11 cellular contexts compared by ENCODE assay signal in the genomic region with DNA sequence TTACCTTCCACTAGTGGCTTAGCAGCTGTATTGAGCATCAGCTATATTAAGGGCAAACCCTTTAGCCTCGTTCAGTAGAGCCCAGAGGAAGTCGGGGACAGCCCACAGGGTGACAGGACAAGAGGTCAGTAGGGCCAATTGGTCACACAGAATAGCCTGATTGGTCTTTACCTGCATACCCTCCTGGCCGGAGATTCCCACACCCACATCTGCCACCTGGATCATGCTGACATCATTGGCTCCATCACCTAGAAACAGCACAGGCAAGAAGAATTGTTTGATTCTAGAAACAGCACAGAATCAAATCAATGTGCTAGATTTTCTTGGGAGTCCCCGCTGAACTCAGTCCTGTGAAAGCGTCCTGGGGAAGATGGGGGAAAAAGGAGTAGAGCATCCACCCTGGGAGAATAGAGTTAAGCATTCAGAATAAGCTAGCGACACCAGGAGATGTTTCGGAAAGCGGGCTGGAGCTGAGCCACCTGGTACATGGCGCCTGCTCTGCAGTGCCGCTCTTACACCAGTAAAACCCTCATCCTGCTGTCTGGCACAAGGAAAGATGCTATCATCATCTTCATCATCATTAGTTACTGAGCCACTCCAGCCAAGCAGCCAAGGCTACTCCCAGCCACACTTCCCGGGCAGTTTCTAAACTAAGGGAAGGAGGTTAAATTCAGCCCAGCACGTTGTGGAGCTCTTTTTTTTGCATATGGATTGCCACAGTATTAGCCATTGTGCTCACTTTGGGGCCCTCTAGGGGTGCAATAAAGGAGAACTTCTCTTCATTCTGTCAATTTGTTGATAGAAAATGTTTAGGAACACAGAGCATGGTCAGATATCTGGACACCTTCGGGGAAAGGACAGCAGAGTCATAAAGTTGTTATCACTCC.
DNase-seq lines count a peak whose midpoint lies in the region; ATAC-seq and TF ChIP-seq lines count a peak whose summit lies in the region.
"Had no signal": no experiment of that assay in that cellular context is flagged by ENCODE, and none has a peak within 500 bp of the region (broad histone marks: within the 10 kb centered on the region; RNA-seq: fewer than 3 reads in every experiment).

No MANE protein-coding gene starts in this region.

- H2AFZ ChIP-seq in OCI-LY1 (ENCODE audit: low read length), result no peak overlapping the region
- no peak overlapping the region for H2AFZ ChIP-seq in osteoblast (ENCODE audit: low read length)

- H3K4me1 Mint-ChIP-seq in Caco-2 (ENCODE audit: low read depth, unreplicated experiment), result peaks cover 7% of the 10 kb centered on the region
- H3K4me1 Mint-ChIP-seq in endodermal cell, result no peaks in the 10 kb centered on the region
- peaks cover 4 to 6% of the 10 kb centered on the region in 2 donors for H3K4me1 Mint-ChIP-seq in natural killer cell
- H3K4me1 Mint-ChIP-seq: activated CD4-positive, alpha-beta T cell treated with anti-CD3 and anti-CD28 coated beads, Interleukin-2, amount 10 ng/mL, durations not matched to agents 24 days and 14 days; activated naive CD8-positive, alpha-beta T cell treated with anti-CD3 and anti-CD28 coated beads, Interleukin-2, amount 50 U/mL, for 24 hours had no signal

- no peak overlapping the region for H3K4me3 Mint-ChIP-seq in Caco-2 (ENCODE audit: unreplicated experiment)
- H3K4me3 Mint-ChIP-seq in endodermal cell, result no peak overlapping the region
- H3K4me3 Mint-ChIP-seq in natural killer cell, result no peak overlapping the region
- H3K4me3 Mint-ChIP-seq: activated CD4-positive, alpha-beta T cell treated with anti-CD3 and anti-CD28 coated beads, Interleukin-2, amount 10 ng/mL, durations not matched to agents 24 days and 14 days; activated naive CD8-positive, alpha-beta T cell treated with anti-CD3 and anti-CD28 coated beads, Interleukin-2, amount 50 U/mL, for 24 hours had no signal

- TF ChIP-seq CTCF in Caco-2 (IDR thresholded peaks at IDR 0.05; ENCODE audit: insufficient read depth in 1 of 2, low read depth in 1 of 2, low read length in 1 of 2, severe bottlenecking in 1 of 2, unreplicated experiment in 1 of 2) (peak; percentile 35 to 39), OCI-LY1 (IDR thresholded peaks at IDR 0.05; ENCODE audit: low read length) (peak; percentile 28; the same call in 1 of the 2 replicates), endodermal cell (conservative IDR thresholded peaks at IDR 0.05) (peak; percentile 62), osteoblast (IDR thresholded peaks at IDR 0.05; ENCODE audit: extremely low read depth, low read depth, low read length) (peak; percentile 43), omental fat pad (IDR thresholded peaks at IDR 0.05) (no peak), natural killer cell (IDR thresholded peaks at IDR 0.05) (no peak)

- WGBS in endodermal cell (ENCODE audit: insufficient coverage in 1 of 2, insufficient read length in 1 of 2), 2 experiments, result 84 to 87% methylated on average over 7 to 13 of the region's 13 CpGs

- H3K9me3 ChIP-seq in Caco-2 (no peaks in the 10 kb centered on the region), OCI-LY1 (ENCODE audit: low read length) (no peaks in the 10 kb centered on the region), endodermal cell (ENCODE audit: control insufficient read depth, low read length) (no peaks in the 10 kb centered on the region), osteoblast (ENCODE audit: low read depth, low read length) (no peaks in the 10 kb centered on the region)

- H3K36me3 ChIP-seq in Caco-2 (ENCODE audit: control insufficient read depth, insufficient read depth, low read length) (no peaks in the 10 kb centered on the region), OCI-LY1 (ENCODE audit: insufficient read depth, low read length) (no peaks in the 10 kb centered on the region), endodermal cell (ENCODE audit: control insufficient read depth, insufficient read depth, low read length) (no peaks in the 10 kb centered on the region), osteoblast (ENCODE audit: insufficient read depth, low read length) (peaks cover 19% of the 10 kb centered on the region)

- H3F3A ChIP-seq in OCI-LY1 (ENCODE audit: insufficient read depth, low read length), result no peaks in the 10 kb centered on the region

- intact Hi-C loops in Caco-2 (cut with micrococcal nuclease; ENCODE audit: unreplicated experiment) (loop anchor here (1.0 to 5.0 kb wide), 4 partner anchors 49 to 241 kb away; no protein-coding TSS in a partner anchor), natural killer cell (cut with micrococcal nuclease) (no loop called here)

- no peak for ATAC-seq in omental fat pad (ENCODE audit: low FRiP score)
- ATAC-seq in HG03354 (IDR thresholded peaks at IDR 0.05; ENCODE audit: poor library complexity, severe bottlenecking, unreplicated experiment), result no peak
- ATAC-seq in natural killer cell, result no peak
- ATAC-seq: activated naive CD8-positive, alpha-beta T cell treated with anti-CD3 and anti-CD28 coated beads, Interleukin-2, amount 50 U/mL, for 24 hours had no signal

- H3K27me3 Mint-ChIP-seq in Caco-2 (ENCODE audit: insufficient read depth, unreplicated experiment) (peaks cover 4% of the 10 kb centered on the region), endodermal cell (ENCODE audit: insufficient read depth) (peaks cover 12% of the 10 kb centered on the region), natural killer cell (ENCODE audit: low read depth in 2 of 2) (no peaks in the 10 kb centered on the region)
- H3K27me3 Mint-ChIP-seq: activated CD4-positive, alpha-beta T cell treated with anti-CD3 and anti-CD28 coated beads, Interleukin-2, amount 10 ng/mL, durations not matched to agents 24 days and 14 days; activated naive CD8-positive, alpha-beta T cell treated with anti-CD3 and anti-CD28 coated beads, Interleukin-2, amount 50 U/mL, for 24 hours; IgD-negative memory B cell had no signal

- no peaks in the 10 kb centered on the region for H3K9me2 ChIP-seq in OCI-LY1 (ENCODE audit: low read depth, low read length)

- H3K4me1 ChIP-seq in Caco-2 (no peaks in the 10 kb centered on the region; the same call in 1 of the 2 replicates), OCI-LY1 (ENCODE audit: insufficient read depth, low read length, severe bottlenecking) (no peaks in the 10 kb centered on the region), endodermal cell (ENCODE audit: control insufficient read depth, insufficient read depth, low read length) (no peaks in the 10 kb centered on the region), osteoblast (ENCODE audit: insufficient read depth, low read length) (peaks cover 15% of the 10 kb centered on the region)

- H3K4me2 ChIP-seq in OCI-LY1 (ENCODE audit: low read length) (no peak overlapping the region), osteoblast (ENCODE audit: insufficient read depth, low read length) (peak overlapping the region; percentile 76)

- H3K36me3 Mint-ChIP-seq in Caco-2 (ENCODE audit: insufficient read depth, unreplicated experiment) (peaks cover 6% of the 10 kb centered on the region), endodermal cell (ENCODE audit: low read depth) (no peaks in the 10 kb centered on the region), natural killer cell (peaks cover 9% of the 10 kb centered on the region)
- H3K36me3 Mint-ChIP-seq: IgD-negative memory B cell had no signal

- H3K9me3 Mint-ChIP-seq in Caco-2 (ENCODE audit: unreplicated experiment) (no peaks in the 10 kb centered on the region), endodermal cell (no peaks in the 10 kb centered on the region), natural killer cell (no peaks in the 10 kb centered on the region)
- H3K9me3 Mint-ChIP-seq: activated CD4-positive, alpha-beta T cell treated with anti-CD3 and anti-CD28 coated beads, Interleukin-2, amount 10 ng/mL, durations not matched to agents 24 days and 14 days; activated naive CD8-positive, alpha-beta T cell treated with anti-CD3 and anti-CD28 coated beads, Interleukin-2, amount 50 U/mL, for 24 hours had no signal

- no peaks in the 10 kb centered on the region for H3K27me3 ChIP-seq in Caco-2 (replicated peaks; ENCODE audit: control insufficient read depth, insufficient read depth, low read length)
- H3K27me3 ChIP-seq in OCI-LY1 (ENCODE audit: insufficient read depth, low read length), result no peaks in the 10 kb centered on the region
- no peaks in the 10 kb centered on the region for H3K27me3 ChIP-seq in endodermal cell (ENCODE audit: control insufficient read depth, insufficient read depth, low read length, poor library complexity, severe bottlenecking)
- no peaks in the 10 kb centered on the region for H3K27me3 ChIP-seq in osteoblast (ENCODE audit: insufficient read depth, low read length)

- H3K27ac ChIP-seq in OCI-LY1 (ENCODE audit: low read depth, low read length, poor library complexity, severe bottlenecking) (no peak overlapping the region), endodermal cell (ENCODE audit: low read depth, low read length) (no peak overlapping the region), osteoblast (ENCODE audit: low read depth, low read length) (peak overlapping the region; percentile 78)

- POLR2A ChIA-PET in Caco-2 (lab: Charles Lee), result no interaction called here

- no peak overlapping the region for H3K9ac ChIP-seq in OCI-LY1 (ENCODE audit: low read length)
- no peak overlapping the region for H3K9ac ChIP-seq in endodermal cell (ENCODE audit: extremely low read depth, low read length, poor library complexity, severe bottlenecking)

- H4K20me1 ChIP-seq in OCI-LY1 (ENCODE audit: insufficient read depth, low read length), result no peaks in the 10 kb centered on the region
- no peaks in the 10 kb centered on the region for H4K20me1 ChIP-seq in osteoblast (ENCODE audit: insufficient read depth, low read length)

- H3K79me2 ChIP-seq in OCI-LY1 (ENCODE audit: insufficient read depth, low read length) (no peaks in the 10 kb centered on the region), osteoblast (ENCODE audit: insufficient read depth, low read length) (no peaks in the 10 kb centered on the region)

- no peak overlapping the region for H3K27ac Mint-ChIP-seq in Caco-2 (ENCODE audit: unreplicated experiment)
- no peak overlapping the region for H3K27ac Mint-ChIP-seq in endodermal cell
- no peak overlapping the region for H3K27ac Mint-ChIP-seq in natural killer cell
- H3K27ac Mint-ChIP-seq: activated CD4-positive, alpha-beta T cell treated with anti-CD3 and anti-CD28 coated beads, Interleukin-2, amount 10 ng/mL, durations not matched to agents 24 days and 14 days; activated naive CD8-positive, alpha-beta T cell treated with anti-CD3 and anti-CD28 coated beads, Interleukin-2, amount 50 U/mL, for 24 hours had no signal

- no TSS peak for BruUV-seq in Caco-2 (replicated peaks; lab: Mats Ljungman, UMichigan)

- H3K4me3 ChIP-seq in Caco-2 (ENCODE audit: low read depth, low read length), result no peak overlapping the region
- H3K4me3 ChIP-seq in OCI-LY1 (ENCODE audit: low read depth, low read length, poor library complexity, severe bottlenecking), result no peak overlapping the region
- H3K4me3 ChIP-seq in endodermal cell (ENCODE audit: low read length), result no peak overlapping the region
- peak overlapping the region; percentile 53 for H3K4me3 ChIP-seq in osteoblast (ENCODE audit: insufficient read depth, low read length)

- CTCF ChIA-PET in Caco-2 (lab: Charles Lee), result interaction anchor here (0.6 to 1.8 kb wide), 8 partner anchors 10 to 242 kb away, joined by 3 to 25 read pairs (median 4); no protein-coding TSS in a partner anchor

- DNase-seq in Caco-2 (peak; percentile 21 to 25), endodermal cell (peak; percentile 56), osteoblast (ENCODE audit: insufficient read length, low spot score, missing footprints) (peak; percentile 57), omental fat pad (ENCODE audit: low spot score) (no peak), SHP77 (lab: John Stamatoyannopoulos, UW) (no peak), natural killer cell (no peak)
- DNase-seq: activated CD4-positive, alpha-beta T cell treated with anti-CD3 and anti-CD28 coated beads, Interleukin-2, amount 10 ng/mL, durations not matched to agents 24 days and 14 days; activated naive CD8-positive, alpha-beta T cell treated with anti-CD3 and anti-CD28 coated beads, Interleukin-2, amount 50 U/mL, for 24 hours had no signal

Comparison
In these comparisons a context has a peak if more than half of its experiments do, and no peak if none do; other contexts are left out.
1. DNase-seq: peak in Caco-2 (2 of 2), endodermal cell (single experiment) and osteoblast (single experiment); none in omental fat pad (single experiment), SHP77 (0 of 2) and natural killer cell (single experiment).
2. CTCF ChIP-seq: peak in Caco-2 (2 of 2), OCI-LY1 (single experiment), endodermal cell (single experiment) and osteoblast (single experiment); none in omental fat pad (0 of 3) and natural killer cell (single experiment).